Comparison of ENCODE assay signal across 8 cellular contexts in genomic region chr7:34133983-34134782, GRCh38.
DNase-seq lines count a peak whose midpoint lies in the region; ATAC-seq and TF ChIP-seq lines count a peak whose summit lies in the region.

No MANE protein-coding gene starts in this region.

- no peak overlapping the region for H3K4me3 ChIP-seq in astrocyte of the spinal cord (ENCODE audit: low read depth, low read length)

- ATAC-seq in GM18498 (IDR thresholded peaks at IDR 0.05; ENCODE audit: unreplicated experiment) (no peak), GM18870 (IDR thresholded peaks at IDR 0.05; ENCODE audit: unreplicated experiment) (no peak)

- DNase-seq in DMS53 (lab: John Stamatoyannopoulos, UW) = peak; percentile 83
- DNase-seq in HEK293T (ENCODE audit: extremely low spot score) = peak; percentile 75
- DNase-seq in NCI-H748 (lab: John Stamatoyannopoulos, UW; ENCODE audit: unreplicated experiment) = peak; percentile 51
- DNase-seq in astrocyte of the spinal cord (ENCODE audit: low read depth, low spot score) = peak; percentile 82
- peak; percentile 56 for DNase-seq in iPS DF 4.7 (ENCODE audit: extremely low read depth, low spot score)
- DNase-seq in stimulated activated CD8-positive, alpha-beta memory T cell treated with anti-CD3 and anti-CD28 coated beads, Interleukin-4, amount 100 ng/mL, for 48 hours = peak; percentile 57

- POLR2A ChIA-PET in HEK293T (lab: Yijun Ruan, JAX) = no interaction called here

- in situ Hi-C loops in astrocyte of the spinal cord (cut with HindIII; ENCODE audit: low sequenced_read_pairs) = no loop called here

- peak; percentile 82 for TF ChIP-seq CTCF in astrocyte of the spinal cord (IDR thresholded peaks at IDR 0.05; ENCODE audit: low read depth, low read length)

- CTCF ChIA-PET in HEK293T (lab: Yijun Ruan, JAX) = interaction anchor here (0.6 to 2.9 kb wide), 7 partner anchors 9 to 395 kb away, joined by 3 to 16 read pairs (median 4); no protein-coding TSS in a partner anchor

TF ChIP-seq in HEK293T, 16 proteins besides CTCF, POLR2A, EP300 and RAD21:
- TF ChIP-seq NFRKB (IDR thresholded peaks at IDR 0.05) = no peak
- TF ChIP-seq FOXM1 (IDR thresholded peaks at IDR 0.05; ENCODE audit: borderline replicate concordance) = no peak
- TF ChIP-seq ARNT (IDR thresholded peaks at IDR 0.05) = no peak
- TF ChIP-seq ZNF384 (IDR thresholded peaks at IDR 0.05) = no peak
- TF ChIP-seq HDGF (IDR thresholded peaks at IDR 0.05; ENCODE audit: borderline replicate concordance) = no peak
- no peak for TF ChIP-seq CTBP1 (IDR thresholded peaks at IDR 0.05; ENCODE audit: borderline replicate concordance)
- TF ChIP-seq FOXK2 (IDR thresholded peaks at IDR 0.05) = no peak
- no peak for TF ChIP-seq TARDBP (IDR thresholded peaks at IDR 0.05)
- TF ChIP-seq LEF1 (IDR thresholded peaks at IDR 0.05; ENCODE audit: borderline replicate concordance) = no peak
- no peak for TF ChIP-seq PKNOX1 (IDR thresholded peaks at IDR 0.05)
- TF ChIP-seq FOXA1 (IDR thresholded peaks at IDR 0.05) = no peak
- TF ChIP-seq ELF4 (IDR thresholded peaks at IDR 0.05) = no peak
- no peak for TF ChIP-seq BHLHE40 (IDR thresholded peaks at IDR 0.05; ENCODE audit: borderline replicate concordance)
- TF ChIP-seq SP1 (IDR thresholded peaks at IDR 0.05) = no peak
- no peak for TF ChIP-seq SUZ12 (IDR thresholded peaks at IDR 0.05)
- TF ChIP-seq L3MBTL2 (conservative IDR thresholded peaks at IDR 0.05) = no peak
